Comparison of ENCODE assay signal across 8 cellular contexts in genomic region chr10:122703483-122704448, GRCh38. TPM values are rescaled to one million over a fixed set of nuclear protein-coding genes. Genes with fewer than 3 reads are reported as not detected.
DNase-seq lines count a peak whose midpoint lies in the region; ATAC-seq and TF ChIP-seq lines count a peak whose summit lies in the region.

No MANE protein-coding gene starts in this region.

- intact Hi-C loops in mucosa of descending colon (cut with DNase I, micrococcal nuclease), result loop anchor here in 1 of 2 donors (5.0 kb wide), 1 partner anchor 56 kb away; no protein-coding TSS in a partner anchor

- peaks cover 11% of the 10 kb centered on the region for H3K4me1 Mint-ChIP-seq in activated CD4-positive, alpha-beta memory T cell treated with anti-CD3 and anti-CD28 coated beads, Interleukin-2, amount 10 ng/mL, durations not matched to agents 7 days and 5 days
- peaks cover 5% of the 10 kb centered on the region for H3K4me1 Mint-ChIP-seq in endothelial cell (ENCODE audit: unreplicated experiment)

- peaks cover 3% of the 10 kb centered on the region for H3K27me3 Mint-ChIP-seq in activated CD4-positive, alpha-beta memory T cell treated with anti-CD3 and anti-CD28 coated beads, Interleukin-2, amount 10 ng/mL, durations not matched to agents 7 days and 5 days
- H3K27me3 Mint-ChIP-seq in endothelial cell (ENCODE audit: unreplicated experiment), result no peaks in the 10 kb centered on the region

- H3K4me1 ChIP-seq in mucosa of descending colon (ENCODE audit: low read depth), result no peaks in the 10 kb centered on the region

- no peaks in the 10 kb centered on the region for H3K9me3 Mint-ChIP-seq in activated CD4-positive, alpha-beta memory T cell treated with anti-CD3 and anti-CD28 coated beads, Interleukin-2, amount 10 ng/mL, durations not matched to agents 7 days and 5 days
- no peaks in the 10 kb centered on the region for H3K9me3 Mint-ChIP-seq in endothelial cell (ENCODE audit: unreplicated experiment)

- H3K27ac Mint-ChIP-seq in activated CD4-positive, alpha-beta memory T cell treated with anti-CD3 and anti-CD28 coated beads, Interleukin-2, amount 10 ng/mL, durations not matched to agents 7 days and 5 days, result no peak overlapping the region
- H3K27ac Mint-ChIP-seq in endothelial cell (ENCODE audit: unreplicated experiment), result no peak overlapping the region

- no peaks in the 10 kb centered on the region for H3K36me3 ChIP-seq in mucosa of descending colon (ENCODE audit: low read depth)

- DNase-seq in EH (ENCODE audit: low read depth) (peak; percentile 52), HFF-Myc (ENCODE audit: extremely low read depth, low read depth) (peak; percentile 2), NCI-H345 treated with DMSO at 0.1 percent for 48 hours (lab: John Stamatoyannopoulos, UW; ENCODE audit: unreplicated experiment) (peak; percentile 32), endothelial cell (ENCODE audit: low spot score) (peak; percentile 87), mucosa of descending colon (peak in 2 of 3 donors; percentile 67 to 76)
- peak; percentile 55 for DNase-seq in activated CD4-positive, alpha-beta memory T cell treated with anti-CD3 and anti-CD28 coated beads, Interleukin-2, amount 10 ng/mL, durations not matched to agents 7 days and 5 days
- DNase-seq in stimulated activated CD8-positive, alpha-beta memory T cell treated with anti-CD3 and anti-CD28 coated beads, Interleukin-7, amount 100 ng/mL, for 48 hours (ENCODE audit: extremely low read depth in 1 of 2, low read depth in 1 of 2), result peak; percentile 15 to 37

- no peaks in the 10 kb centered on the region for H3K9me3 ChIP-seq in mucosa of descending colon

- no peak overlapping the region for H3K4me3 ChIP-seq in HFF-Myc (replicated peaks; ENCODE audit: low read depth, low read length)
- H3K4me3 ChIP-seq in mucosa of descending colon, result no peak overlapping the region

- H3K4me3 Mint-ChIP-seq in activated CD4-positive, alpha-beta memory T cell treated with anti-CD3 and anti-CD28 coated beads, Interleukin-2, amount 10 ng/mL, durations not matched to agents 7 days and 5 days, result no peak overlapping the region
- no peak overlapping the region for H3K4me3 Mint-ChIP-seq in endothelial cell (ENCODE audit: unreplicated experiment)

- TF ChIP-seq CTCF in HFF-Myc (IDR thresholded peaks at IDR 0.05; ENCODE audit: low read depth, low read length, missing control alignments) (peak; percentile 80), endothelial cell (IDR thresholded peaks at IDR 0.05; ENCODE audit: unreplicated experiment) (peak; percentile 65), mucosa of descending colon (IDR thresholded peaks at IDR 0.05) (peak; percentile 65)

- H3K36me3 Mint-ChIP-seq in activated CD4-positive, alpha-beta memory T cell treated with anti-CD3 and anti-CD28 coated beads, Interleukin-2, amount 10 ng/mL, durations not matched to agents 7 days and 5 days (ENCODE audit: low read depth), result no peaks in the 10 kb centered on the region
- H3K36me3 Mint-ChIP-seq in endothelial cell (ENCODE audit: low read depth, unreplicated experiment), result no peaks in the 10 kb centered on the region

- CTCF ChIA-PET in activated CD4-positive, alpha-beta memory T cell treated with anti-CD3 and anti-CD28 coated beads, Interleukin-2, amount 10 ng/mL, durations not matched to agents 7 days and 5 days (lab: Charles Lee), result interaction anchor here (1.6 to 2.2 kb wide), 3 partner anchors 14 to 405 kb away, joined by 3 to 15 read pairs (median 7); no protein-coding TSS in a partner anchor

- POLR2A ChIA-PET in activated CD4-positive, alpha-beta memory T cell treated with anti-CD3 and anti-CD28 coated beads, Interleukin-2, amount 10 ng/mL, durations not matched to agents 7 days and 5 days (lab: Charles Lee), result no interaction called here

- ATAC-seq in mucosa of descending colon (peak; percentile 86), HG02852 (IDR thresholded peaks at IDR 0.05; ENCODE audit: unreplicated experiment) (no peak)

RNA-seq across cellular contexts. Expression of gene C10orf120, which starts 4.1 kb away (rescaled TPM):
- total RNA-seq in activated CD4-positive, alpha-beta memory T cell treated with anti-CD3 and anti-CD28 coated beads, Interleukin-2, amount 10 ng/mL, durations not matched to agents 7 days and 5 days, result not detected
- total RNA-seq in endothelial cell (ENCODE audit: unreplicated experiment) (not detected), mucosa of descending colon (not detected)

Comparison
In these comparisons a context has a peak if more than half of its experiments do, and no peak if none do; other contexts are left out.
1. DNase-seq: peak in every context shown above with its lines; median percentile 87 in endothelial cell; 72 in mucosa of descending colon; 55 in activated CD4-positive, alpha-beta memory T cell treated with anti-CD3 and anti-CD28 coated beads, Interleukin-2, amount 10 ng/mL, durations not matched to agents 7 days and 5 days; 52 in EH; 32 in NCI-H345 treated with DMSO at 0.1 percent for 48 hours; 26 in stimulated activated CD8-positive, alpha-beta memory T cell treated with anti-CD3 and anti-CD28 coated beads, Interleukin-7, amount 100 ng/mL, for 48 hours; 2 in HFF-Myc.